In the genomic region with DNA sequence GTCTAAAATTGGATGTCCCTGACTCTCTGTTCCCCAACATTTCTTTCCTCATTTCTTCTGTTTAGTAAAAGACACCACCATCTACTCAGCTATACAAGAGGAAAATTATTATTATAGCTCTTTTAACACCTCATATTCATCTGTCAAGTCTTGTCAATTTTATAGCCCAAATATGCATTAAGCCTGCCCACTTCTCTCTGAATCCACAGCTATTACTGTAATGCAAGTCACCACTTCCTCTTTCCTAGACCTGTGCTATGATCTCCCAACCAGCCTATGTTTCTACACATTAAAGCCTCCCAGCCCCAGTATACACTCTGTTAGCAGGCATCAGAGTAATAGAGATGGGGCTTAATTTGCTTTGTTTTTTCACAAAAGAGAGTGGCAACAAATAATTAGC, we compare ENCODE assay signal across 22 cellular contexts.
A peak's percentile ranks its signal among the peaks of the same experiment; 100 is the strongest.
DNase-seq lines count a peak whose midpoint lies in the region; ATAC-seq and TF ChIP-seq lines count a peak whose summit lies in the region.
"Had no signal": no experiment of that assay in that cellular context is flagged by ENCODE, and none has a peak within 500 bp of the region (broad histone marks: within the 10 kb centered on the region; RNA-seq: fewer than 3 reads in every experiment).

No MANE protein-coding gene starts in this region.

- no peaks in the 10 kb centered on the region for H3K4me1 Mint-ChIP-seq in activated T-cell treated with anti-CD3 and anti-CD28 coated beads, Interleukin-2, amount 50 U/mL, for 4 hours (ENCODE audit: low read depth)
- H3K4me1 Mint-ChIP-seq: mesothelial cell of epicardium, neural crest cell had no signal

- ATAC-seq in GM19395 (IDR thresholded peaks at IDR 0.05; ENCODE audit: unreplicated experiment), result peak; percentile 86
- peak; percentile 97 for ATAC-seq in HG03103 (IDR thresholded peaks at IDR 0.05; ENCODE audit: low read depth, unreplicated experiment)
- no peak for ATAC-seq in activated T-cell treated with anti-CD3 and anti-CD28 coated beads, Interleukin-2, amount 50 U/mL, for 4 hours
- ATAC-seq: activated CD8-positive, alpha-beta T cell treated with anti-CD3 and anti-CD28 coated beads, Interleukin-2, amount 10 ng/mL, durations not matched to agents 7 days and 5 days; gastrocnemius medialis; left colon had no signal

- no peak for TF ChIP-seq CTCF in GM13977 (IDR thresholded peaks at IDR 0.05; ENCODE audit: extremely low read depth, insufficient read depth, missing control alignments)

- DNase-seq in GM13977 (ENCODE audit: low spot score) (peak; percentile 36), NOMO-1 treated with dmso at 0.1 percent for 144 hours (lab: John Stamatoyannopoulos, UW; ENCODE audit: unreplicated experiment) (peak; percentile 28), OCI-M2 (lab: John Stamatoyannopoulos, UW; ENCODE audit: unreplicated experiment) (no peak), iPS-NIHi11 (ENCODE audit: low spot score) (no peak), NCI-H345 treated with DMSO at 0.1 percent for 48 hours (lab: John Stamatoyannopoulos, UW; ENCODE audit: unreplicated experiment) (no peak)
- DNase-seq in activated T-cell treated with anti-CD3 and anti-CD28 coated beads, Interleukin-2, amount 50 U/mL, for 4 hours, result no peak
- DNase-seq: activated CD8-positive, alpha-beta T cell treated with anti-CD3 and anti-CD28 coated beads, Interleukin-2, amount 10 ng/mL, durations not matched to agents 7 days and 5 days; CD4-positive, alpha-beta T cell; erythroblast; gastrocnemius medialis; HFFc6; left colon; NCI-H226; PC-9; SK-N-SH; spleen; testis; WERI-Rb-1 had no signal

- in situ Hi-C loops in GM13977 (cut with MboI; ENCODE audit: low pct_unique_long_range_greater_than_20kb, low sequenced_read_pairs, unreplicated experiment), result no loop called here

- H3K27me3 Mint-ChIP-seq in activated T-cell treated with anti-CD3 and anti-CD28 coated beads, Interleukin-2, amount 50 U/mL, for 4 hours (ENCODE audit: low read depth), result no peaks in the 10 kb centered on the region
- H3K27me3 Mint-ChIP-seq: CD4-positive, alpha-beta T cell had no signal

- no peak overlapping the region for H3K4me3 Mint-ChIP-seq in activated T-cell treated with anti-CD3 and anti-CD28 coated beads, Interleukin-2, amount 50 U/mL, for 4 hours
- H3K4me3 Mint-ChIP-seq: activated CD8-positive, alpha-beta T cell treated with anti-CD3 and anti-CD28 coated beads, Interleukin-2, amount 10 ng/mL, durations not matched to agents 7 days and 5 days; CD4-positive, alpha-beta T cell; HFFc6; mesothelial cell of epicardium; neural crest cell had no signal

- H3K36me3 Mint-ChIP-seq in activated T-cell treated with anti-CD3 and anti-CD28 coated beads, Interleukin-2, amount 50 U/mL, for 4 hours (ENCODE audit: insufficient read depth), result no peaks in the 10 kb centered on the region
- H3K36me3 Mint-ChIP-seq: mesothelial cell of epicardium had no signal

- H3K9me3 Mint-ChIP-seq in activated T-cell treated with anti-CD3 and anti-CD28 coated beads, Interleukin-2, amount 50 U/mL, for 4 hours, result no peaks in the 10 kb centered on the region
- H3K9me3 Mint-ChIP-seq: CD4-positive, alpha-beta T cell; mesothelial cell of epicardium; neural crest cell had no signal

Comparison
In these comparisons a context has a peak if more than half of its experiments do, and no peak if none do; other contexts are left out.
1. DNase-seq: peak in GM13977 (single experiment) and NOMO-1 treated with dmso at 0.1 percent for 144 hours (single experiment); none in OCI-M2 (single experiment), iPS-NIHi11 (single experiment), NCI-H345 treated with DMSO at 0.1 percent for 48 hours (single experiment) and activated T-cell treated with anti-CD3 and anti-CD28 coated beads, Interleukin-2, amount 50 U/mL, for 4 hours (single experiment).
2. ATAC-seq: peak in GM19395 (single experiment) and HG03103 (single experiment); none in activated T-cell treated with anti-CD3 and anti-CD28 coated beads, Interleukin-2, amount 50 U/mL, for 4 hours (0 of 2).